ENCODE assay signal across 8 cellular contexts in genomic region chr14:90838531-90838930, GRCh38. TPM values are rescaled to one million over a fixed set of nuclear protein-coding genes. Genes with fewer than 3 reads are reported as not detected.
A peak's percentile ranks its signal among the peaks of the same experiment; 100 is the strongest.
DNase-seq lines count a peak whose midpoint lies in the region; ATAC-seq and TF ChIP-seq lines count a peak whose summit lies in the region.
"Not testable (repeated sequence)": the region's sequence is repeated elsewhere in the genome, so short reads cannot be mapped to it uniquely, and the experiment has no call there.

No MANE protein-coding gene starts in this region.

- H3K27me3 ChIP-seq in heart right ventricle, left lung, tibial artery, vagina: not testable (repeated sequence)

- H3K4me1 ChIP-seq in heart right ventricle: peaks cover 0 to 32% (median 17%) of the 10 kb centered on the region in 9 donors
- H3K4me1 ChIP-seq in left lung, vagina: not testable (repeated sequence)
- peaks cover 0 to 11% (median 6%) of the 10 kb centered on the region in 4 donors for H3K4me1 ChIP-seq in tibial artery

- not testable (repeated sequence) for H3K4me3 Mint-ChIP-seq in dendritic cell treated with granulocyte-macrophage colony-stimulating factor and Interleukin-4, amounts not matched to agents 40 ng/mL and 50 ng/mL, for 4 days; osteocyte (ENCODE audit: unreplicated experiment)

- H3K36me3 ChIP-seq in heart right ventricle, left lung, tibial artery, vagina: not testable (repeated sequence)

- ATAC-seq in heart right ventricle, left lung: not testable (repeated sequence)

- H3K4me3 ChIP-seq in heart right ventricle (peak overlapping the region in 7 of 10 donors; percentile 8 to 38 (median 31)), tibial artery (peak overlapping the region; percentile 15 to 18)
- H3K4me3 ChIP-seq in left lung, skin epidermis, vagina: not testable (repeated sequence)

- H3K36me3 Mint-ChIP-seq in dendritic cell treated with granulocyte-macrophage colony-stimulating factor and Interleukin-4, amounts not matched to agents 40 ng/mL and 50 ng/mL, for 4 days (ENCODE audit: low read depth); osteocyte (ENCODE audit: unreplicated experiment): not testable (repeated sequence)

- DNase-seq in activated effector memory CD4-positive, alpha-beta T cell treated with anti-CD3 and anti-CD28 coated beads, Interleukin-2, amount 50 U/mL, for 16 hours: peak; percentile 6
- DNase-seq in heart right ventricle; left lung; vagina (ENCODE audit: extremely low spot score in 2 of 2): not testable (repeated sequence)
- DNase-seq in osteocyte (ENCODE audit: extremely low spot score, unreplicated experiment): peak; percentile 57
- DNase-seq in tibial artery: peak in 1 of 2 donors; percentile 4

- peaks cover 30% of the 10 kb centered on the region for H3K4me1 Mint-ChIP-seq in dendritic cell treated with granulocyte-macrophage colony-stimulating factor and Interleukin-4, amounts not matched to agents 40 ng/mL and 50 ng/mL, for 4 days (ENCODE audit: low read depth)
- not testable (repeated sequence) for H3K4me1 Mint-ChIP-seq in osteocyte (ENCODE audit: unreplicated experiment)

- H3K9me3 Mint-ChIP-seq in dendritic cell treated with granulocyte-macrophage colony-stimulating factor and Interleukin-4, amounts not matched to agents 40 ng/mL and 50 ng/mL, for 4 days; osteocyte (ENCODE audit: unreplicated experiment): not testable (repeated sequence)

- TF ChIP-seq CTCF in heart right ventricle (IDR thresholded peaks at IDR 0.05); left lung (IDR thresholded peaks at IDR 0.05); osteocyte (IDR thresholded peaks at IDR 0.05); tibial artery (IDR thresholded peaks at IDR 0.05); vagina (IDR thresholded peaks at IDR 0.05): not testable (repeated sequence)

- H3K9me3 ChIP-seq in heart right ventricle, left lung, tibial artery, vagina: not testable (repeated sequence)

- H3K27ac Mint-ChIP-seq in dendritic cell treated with granulocyte-macrophage colony-stimulating factor and Interleukin-4, amounts not matched to agents 40 ng/mL and 50 ng/mL, for 4 days: peak overlapping the region; percentile 55
- not testable (repeated sequence) for H3K27ac Mint-ChIP-seq in osteocyte (ENCODE audit: unreplicated experiment)

- TF ChIP-seq POLR2A in vagina (IDR thresholded peaks at IDR 0.05): not testable (repeated sequence)

- intact Hi-C loops in dendritic cell treated with granulocyte-macrophage colony-stimulating factor and Interleukin-4, amounts not matched to agents 40 ng/mL and 50 ng/mL, for 4 days (cut with micrococcal nuclease); heart right ventricle (cut with DNase I); left lung (cut with DNase I); tibial artery (cut with DNase I; ENCODE audit: low total_unique reads); vagina (cut with DNase I): not testable (repeated sequence)

- 79 to 90% methylated on average over 8 of the region's 8 CpGs for WGBS in heart right ventricle, 2 donors

- H3K27me3 Mint-ChIP-seq in dendritic cell treated with granulocyte-macrophage colony-stimulating factor and Interleukin-4, amounts not matched to agents 40 ng/mL and 50 ng/mL, for 4 days; osteocyte (ENCODE audit: unreplicated experiment): not testable (repeated sequence)

- H3K27ac ChIP-seq in heart right ventricle (peak overlapping the region; percentile 71 to 88 (median 82)), left lung (peak overlapping the region; percentile 45 to 72), skin epidermis (peak overlapping the region in 13 of 21 experiments; percentile 2 to 78 (median 61)), tibial artery (peak overlapping the region; percentile 63 to 69), vagina (peak overlapping the region; percentile 71)

RNA-seq across cellular contexts. Expression of gene TTC7B, which starts 22.3 kb away (rescaled TPM):
- 10 to 100 TPM; 59.1 to 79.4 (median 66.6) TPM for total RNA-seq in heart right ventricle
- 10 to 100 TPM; 23.0 to 23.5 TPM for polyA plus RNA-seq in heart right ventricle
- total RNA-seq in left lung: 10 to 100 TPM; 26.8 to 33.1 TPM
- total RNA-seq in osteocyte: 43.2 and 44.7 TPM in 2 replicates
- total RNA-seq in vagina: 56.0 TPM
